8 cellular contexts compared by ENCODE assay signal in the genomic region with DNA sequence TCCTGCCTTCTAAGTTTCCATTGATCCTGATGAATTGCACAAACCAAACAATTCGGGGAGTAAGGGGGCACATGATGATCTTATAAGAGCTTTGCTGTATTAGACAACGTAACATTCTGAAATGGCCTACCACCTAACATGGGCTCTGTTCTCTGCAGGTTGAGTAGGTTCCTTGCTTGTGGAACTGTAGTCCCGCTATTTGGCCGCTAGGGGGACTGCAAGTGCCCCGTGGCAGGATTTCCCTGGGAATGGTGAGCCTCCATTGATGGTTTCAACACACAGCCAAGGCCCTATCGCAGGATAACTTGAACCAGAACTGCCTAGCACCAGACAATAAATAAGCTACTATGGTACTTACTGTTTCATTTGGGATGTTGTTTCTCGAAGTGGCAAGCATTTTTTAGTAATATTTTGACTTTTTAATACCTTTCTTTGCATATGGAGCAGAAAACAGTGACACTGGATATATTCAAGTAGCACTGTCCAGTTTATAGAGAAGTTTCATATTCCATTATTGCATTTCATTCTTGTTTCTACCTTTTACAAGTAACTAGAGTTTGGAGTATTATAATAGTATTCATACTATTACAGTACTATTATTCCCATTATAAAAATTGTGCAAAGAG. TPM values are rescaled to one million over a fixed set of nuclear protein-coding genes. Genes with fewer than 3 reads are reported as not detected.
DNase-seq lines count a peak whose midpoint lies in the region; ATAC-seq and TF ChIP-seq lines count a peak whose summit lies in the region.

No MANE protein-coding gene starts in this region.

- H3K4me2 ChIP-seq in Karpas-422 (ENCODE audit: low read depth, low read length, poor library complexity, severe bottlenecking) (no peak overlapping the region), mammary epithelial cell (ENCODE audit: insufficient read depth, low read depth, low read length) (no peak overlapping the region)

- H4K20me1 ChIP-seq in Karpas-422 (ENCODE audit: insufficient read depth, low read depth, low read length) (no peaks in the 10 kb centered on the region), mammary epithelial cell (ENCODE audit: insufficient read depth, low read length) (no peaks in the 10 kb centered on the region)

- CTCF ChIA-PET in mammary epithelial cell (lab: Charles Lee; ENCODE audit: low non-redundant PET): no interaction called here

- in situ Hi-C loops in mammary epithelial cell (cut with MboI; ENCODE audit: low sequenced_read_pairs in 2 of 2): loop anchor here (25.0 kb wide), 1 partner anchor 582 kb away; no protein-coding TSS in a partner anchor

- no peak overlapping the region for H3K27ac Mint-ChIP-seq in mesothelial cell of epicardium

- intact Hi-C loops in mammary epithelial cell (cut with micrococcal nuclease): loop anchor here (1.0 kb wide), 1 partner anchor 591 kb away; no protein-coding TSS in a partner anchor

- WGBS in mammary epithelial cell (ENCODE audit: low coverage, missing lambda C conversion rate): 27% methylated on average over 7 of the region's 7 CpGs

- H3K36me3 Mint-ChIP-seq in mesothelial cell of epicardium: peaks cover 2% of the 10 kb centered on the region

- peak; percentile 40 for DNase-seq in A172 (ENCODE audit: low spot score)
- peak; percentile 71 for DNase-seq in Karpas-422
- peak; percentile 15 for DNase-seq in mammary epithelial cell
- no peak for DNase-seq in mesothelial cell of epicardium (ENCODE audit: low spot score in 2 of 2, unreplicated experiment in 2 of 2)
- no peak for DNase-seq in effector memory CD4-positive, alpha-beta T cell
- no peak for DNase-seq in NCI-H774 (lab: John Stamatoyannopoulos, UW)

- H2AFZ ChIP-seq in Karpas-422 (ENCODE audit: low read length) (no peak overlapping the region), mammary epithelial cell (ENCODE audit: low read depth, low read length) (no peak overlapping the region)

- H3K4me1 ChIP-seq in Karpas-422 (ENCODE audit: low read length): no peaks in the 10 kb centered on the region
- H3K4me1 ChIP-seq in mammary epithelial cell (ENCODE audit: insufficient read depth, low read length): no peaks in the 10 kb centered on the region
- H3K4me1 ChIP-seq in effector memory CD4-positive, alpha-beta T cell (ENCODE audit: control insufficient read depth, insufficient read depth, low read length, poor library complexity, severe bottlenecking): no peaks in the 10 kb centered on the region

- H3K9me3 ChIP-seq in Karpas-422 (ENCODE audit: low read length) (0 out of 2 replicates have a peak, but pooled peaks cover 7% of the 10 kb centered on the region), mammary epithelial cell (replicated peaks; ENCODE audit: insufficient read depth, low read length) (peaks cover 2% of the 10 kb centered on the region)
- H3K9me3 ChIP-seq in effector memory CD4-positive, alpha-beta T cell (ENCODE audit: control insufficient read depth, low read length): no peaks in the 10 kb centered on the region

- H3K27me3 ChIP-seq in Karpas-422 (ENCODE audit: low read length) (no peaks in the 10 kb centered on the region), mammary epithelial cell (ENCODE audit: insufficient read depth, low read length) (no peaks in the 10 kb centered on the region)
- H3K27me3 ChIP-seq in effector memory CD4-positive, alpha-beta T cell (replicated peaks; ENCODE audit: control insufficient read depth, insufficient read depth, low read length, poor library complexity, severe bottlenecking): no peaks in the 10 kb centered on the region

- H3K79me2 ChIP-seq in Karpas-422 (ENCODE audit: low read length) (no peaks in the 10 kb centered on the region), mammary epithelial cell (ENCODE audit: insufficient read depth, low read length) (no peaks in the 10 kb centered on the region)

- dilution Hi-C loops in mammary epithelial cell (cut with HindIII; ENCODE audit: low sequenced_read_pairs): no loop called here

- H3K27ac ChIP-seq in Karpas-422 (ENCODE audit: low read length) (no peak overlapping the region), mammary epithelial cell (ENCODE audit: insufficient read depth, low read depth, low read length) (no peak overlapping the region)
- H3K27ac ChIP-seq in effector memory CD4-positive, alpha-beta T cell (ENCODE audit: insufficient read depth, low read length, poor library complexity, severe bottlenecking): no peak overlapping the region

- TF ChIP-seq CTCF in GM12872 (IDR thresholded peaks at IDR 0.05; ENCODE audit: insufficient read depth, low read depth, low read length) (peak; percentile 70), mammary epithelial cell (conservative IDR thresholded peaks at IDR 0.05 in 1 of 2, IDR thresholded peaks at IDR 0.05 in 1 of 2; ENCODE audit: extremely low read depth in 1 of 2, insufficient read depth in 1 of 2, low read depth in 1 of 2, low read length in 2 of 2) (peak; percentile 69 to 83), mesothelial cell of epicardium (IDR thresholded peaks at IDR 0.05; ENCODE audit: unreplicated experiment) (peak; percentile 64)

- no peaks in the 10 kb centered on the region for H3K27me3 Mint-ChIP-seq in mesothelial cell of epicardium (ENCODE audit: low read depth)

- H3K9ac ChIP-seq in Karpas-422 (ENCODE audit: low read length) (no peak overlapping the region), mammary epithelial cell (ENCODE audit: insufficient read depth, low read length) (no peak overlapping the region)

- H3K4me3 ChIP-seq in Karpas-422 (ENCODE audit: low read length): no peak overlapping the region
- no peak overlapping the region for H3K4me3 ChIP-seq in mammary epithelial cell (replicated peaks in 1 of 3; ENCODE audit: insufficient read depth in 1 of 3, low read depth in 2 of 3, low read length in 3 of 3)
- no peak overlapping the region for H3K4me3 ChIP-seq in effector memory CD4-positive, alpha-beta T cell (ENCODE audit: insufficient read depth, low read depth, low read length, poor library complexity, severe bottlenecking)

- no peak overlapping the region for H3K4me3 Mint-ChIP-seq in mesothelial cell of epicardium

- no peaks in the 10 kb centered on the region for H3K9me2 ChIP-seq in Karpas-422 (replicated peaks; ENCODE audit: insufficient read depth, low read length)

- BruUV-seq in mammary epithelial cell (replicated peaks; lab: Mats Ljungman, UMichigan): no TSS peak

- no peaks in the 10 kb centered on the region for H3K4me1 Mint-ChIP-seq in mesothelial cell of epicardium

- H3K36me3 ChIP-seq in Karpas-422 (ENCODE audit: insufficient read depth, low read length): no peaks in the 10 kb centered on the region
- H3K36me3 ChIP-seq in mammary epithelial cell (ENCODE audit: insufficient read depth, low read length): no peaks in the 10 kb centered on the region
- H3K36me3 ChIP-seq in effector memory CD4-positive, alpha-beta T cell (ENCODE audit: control insufficient read depth, insufficient read depth, low read length): no peaks in the 10 kb centered on the region

- peaks cover 36% of the 10 kb centered on the region for H3K9me3 Mint-ChIP-seq in mesothelial cell of epicardium

- no peak for ATAC-seq in GM21528 (IDR thresholded peaks at IDR 0.05; ENCODE audit: low FRiP score, unreplicated experiment)

RNA-seq across cellular contexts. Expression of a gene that starts 11.9 kb away (rescaled TPM):
- total RNA-seq in A172 (2014; rRNA removed; shearing (Covaris generic)): 3.6 and 3.7 TPM in 2 replicates
- 0.25 and 1.5 TPM in 2 replicates for total RNA-seq in Karpas-422 (2014; rRNA removed; shearing (Covaris generic); ENCODE audit: low replicate concordance)
- total RNA-seq in mammary epithelial cell (under 1 TPM in 1 of 2 donors, not detected in 1; under 0.01 TPM), mesothelial cell of epicardium (7.1 to 7.7 TPM (median 7.2 TPM) in 3 replicates)
- under 0.01 TPM for polyA plus RNA-seq in mammary epithelial cell
- not detected for polyA minus RNA-seq in mammary epithelial cell

Comparison
In these comparisons a context has a peak if more than half of its experiments do, and no peak if none do; other contexts are left out.
1. DNase-seq: peak in A172 (single experiment), Karpas-422 (single experiment) and mammary epithelial cell (single experiment); none in mesothelial cell of epicardium (0 of 2), effector memory CD4-positive, alpha-beta T cell (0 of 3) and NCI-H774 (single experiment).
2. Peak in every context shown above with its lines, with median percentiles within 50 percentile points of each other: CTCF ChIP-seq.